Comparison of ENCODE assay signal across 8 cellular contexts in genomic region chr6:160102956-160103824, GRCh38. TPM values are rescaled to one million over a fixed set of nuclear protein-coding genes. Genes with fewer than 3 reads are reported as not detected.
DNase-seq lines count a peak whose midpoint lies in the region; ATAC-seq, FAIRE-seq and TF ChIP-seq lines count a peak whose summit lies in the region.

No MANE protein-coding gene starts in this region.

- TF ChIP-seq CTCF in D721Med (IDR thresholded peaks at IDR 0.05; ENCODE audit: insufficient read depth, missing control alignments) (peak; percentile 38), fibroblast of the aortic adventitia (IDR thresholded peaks at IDR 0.05; ENCODE audit: insufficient read depth, low read length) (peak; percentile 48), thoracic aorta (IDR thresholded peaks at IDR 0.05) (peak; percentile 49)

- peak overlapping the region; percentile 73 to 82 for H3K27ac ChIP-seq in thoracic aorta

- H3K9me3 ChIP-seq in HAP-1: no peaks in the 10 kb centered on the region
- H3K9me3 ChIP-seq in thoracic aorta: no peaks in the 10 kb centered on the region

- no peak for FAIRE-seq in D721Med (lab: Jason Lieb, UNC)

- H3K27me3 ChIP-seq in HAP-1 (ENCODE audit: low read depth): no peaks in the 10 kb centered on the region
- no peaks in the 10 kb centered on the region for H3K27me3 ChIP-seq in thoracic aorta (replicated peaks; ENCODE audit: insufficient read depth)

- H3K4me3 ChIP-seq in HAP-1 (no peak overlapping the region), fibroblast of the aortic adventitia (ENCODE audit: low read depth, low read length) (no peak overlapping the region), thoracic aorta (peak overlapping the region; percentile 42)

- in situ Hi-C loops in HAP-1 (cut with MboI; ENCODE audit: low sequenced_read_pairs): no loop called here

- DNase-seq in D721Med (ENCODE audit: insufficient read length, low spot score): no peak
- DNase-seq in HAP-1 (ENCODE audit: low spot score in 2 of 2): peak; percentile 31 to 61
- peak; percentile 10 for DNase-seq in SK-N-DZ (ENCODE audit: low spot score)
- DNase-seq in fibroblast of the aortic adventitia (ENCODE audit: low read depth): peak; percentile 35
- DNase-seq in thoracic aorta (ENCODE audit: low spot score): no peak
- no peak for DNase-seq in RPMI8226
- no peak for DNase-seq in NCI-H226
- DNase-seq in NCI-H526 treated with DMSO at 0.1 percent for 48 hours (lab: John Stamatoyannopoulos, UW): no peak

- peaks cover 20% of the 10 kb centered on the region for H3K36me3 ChIP-seq in HAP-1 (replicated peaks)
- H3K36me3 ChIP-seq in thoracic aorta: peaks cover 12% of the 10 kb centered on the region

- no peak for ATAC-seq in thoracic aorta (ENCODE audit: insufficient number of reproducible peaks, low FRiP score, low read depth)

- no peaks in the 10 kb centered on the region for H3K4me1 ChIP-seq in HAP-1
- H3K4me1 ChIP-seq in thoracic aorta (ENCODE audit: control insufficient read depth in 1 of 2, low read depth in 2 of 2): peaks cover 24 to 47% of the 10 kb centered on the region in 2 donors

RNA-seq across cellular contexts. Expression of gene SLC22A1, which starts 18.4 kb away (rescaled TPM):
- 0.24 TPM in 1 of 2 replicates, not detected in the other for polyA plus RNA-seq in SK-N-DZ (2014; cell fraction: cytosol; rRNA removed)
- polyA plus RNA-seq in SK-N-DZ (2014; cell fraction: nucleus; rRNA removed): 0.46 TPM in 1 of 2 replicates, not detected in the other
- 0.09 and 5.8 TPM in 2 replicates for total RNA-seq in fibroblast of the aortic adventitia (ENCODE audit: low replicate concordance)
- 1 to 10 TPM; 1.2 to 1.6 TPM for total RNA-seq in thoracic aorta

Comparison
In these comparisons a context has a peak if more than half of its experiments do, and no peak if none do; other contexts are left out.
1. DNase-seq: peak in HAP-1 (2 of 2), SK-N-DZ (single experiment) and fibroblast of the aortic adventitia (single experiment); none in D721Med (single experiment), thoracic aorta (single experiment), RPMI8226 (single experiment), NCI-H226 (single experiment) and NCI-H526 treated with DMSO at 0.1 percent for 48 hours (single experiment).
2. Peak in every context shown above with its lines, with median percentiles within 50 percentile points of each other: CTCF ChIP-seq.